8 cellular contexts compared by ENCODE assay signal in genomic region chr1:160284220-160284781, GRCh38. TPM values are rescaled to one million over a fixed set of nuclear protein-coding genes. Genes with fewer than 3 reads are reported as not detected.
DNase-seq lines count a peak whose midpoint lies in the region; ATAC-seq and TF ChIP-seq lines count a peak whose summit lies in the region.

No MANE protein-coding gene starts in this region.

- peak; percentile 13 for ATAC-seq in GM18867 (IDR thresholded peaks at IDR 0.05; ENCODE audit: unreplicated experiment)
- peak; percentile 10 for ATAC-seq in activated B cell treated with CpG ODN at 0.5 μM for 24 hours (ENCODE audit: low read depth)
- ATAC-seq in naive B cell (ENCODE audit: low read depth in 2 of 2), result peak; percentile 9 to 15

- peaks cover 24% of the 10 kb centered on the region for H3K4me1 Mint-ChIP-seq in activated B cell treated with CpG ODN at 0.5 μM for 24 hours
- H3K4me1 Mint-ChIP-seq in naive B cell, result peaks cover 21 to 29% (median 23%) of the 10 kb centered on the region in 3 donors

- H3K27ac Mint-ChIP-seq in activated B cell treated with CpG ODN at 0.5 μM for 24 hours (peak overlapping the region; percentile 87), naive B cell (peak overlapping the region in 5 of 6 donors; percentile 68 to 99 (median 92))

- DNase-seq in AG08396 (ENCODE audit: low spot score) (peak; percentile 64), activated B cell treated with CpG ODN at 0.5 μM for 24 hours (no peak), esophagus muscularis mucosa (ENCODE audit: extremely low spot score) (no peak), naive B cell (no peak), SHP77 treated with DMSO at 0.1 percent for 48 hours (lab: John Stamatoyannopoulos, UW) (no peak), NCI-H1930 (lab: John Stamatoyannopoulos, UW) (no peak)

- no peak for TF ChIP-seq POLR2A in esophagus muscularis mucosa (IDR thresholded peaks at IDR 0.05; ENCODE audit: low read depth)

- H3K27me3 Mint-ChIP-seq in activated B cell treated with CpG ODN at 0.5 μM for 24 hours (no peaks in the 10 kb centered on the region), naive B cell (no peaks in the 10 kb centered on the region)

- H3K36me3 Mint-ChIP-seq in activated B cell treated with CpG ODN at 0.5 μM for 24 hours (ENCODE audit: low read depth) (peaks cover 51% of the 10 kb centered on the region), naive B cell (peaks cover 8% of the 10 kb centered on the region in 2 donors)

- H3K4me1 ChIP-seq in HUES64 (ENCODE audit: insufficient read depth, low read length), result peaks cover 6% of the 10 kb centered on the region; the same call in 1 of the 2 replicates
- peaks cover 17 to 34% (median 24%) of the 10 kb centered on the region in 4 donors for H3K4me1 ChIP-seq in esophagus muscularis mucosa

- 12% methylated on average over 15 of the region's 15 CpGs for WGBS in HUES64
- 2% methylated on average over 15 of the region's 15 CpGs for WGBS in esophagus muscularis mucosa

- intact Hi-C loops in activated B cell treated with CpG ODN at 0.5 μM for 24 hours (cut with micrococcal nuclease) (no loop called here), esophagus muscularis mucosa (cut with DNase I) (no loop called here)

- CTCF ChIA-PET in activated B cell treated with CpG ODN at 0.5 μM for 24 hours (lab: Charles Lee), result interaction anchor here (1.5 to 1.9 kb wide), 3 partner anchors 32 to 181 kb away, joined by 4 to 8 read pairs (median 7); no protein-coding TSS in a partner anchor

- TF ChIP-seq EP300 in esophagus muscularis mucosa (IDR thresholded peaks at IDR 0.05), result no peak

- H3K9me3 ChIP-seq in HUES64 (ENCODE audit: insufficient read depth, low read depth, low read length) (no peaks in the 10 kb centered on the region), esophagus muscularis mucosa (no peaks in the 10 kb centered on the region)

- H3K36me3 ChIP-seq in HUES64 (ENCODE audit: insufficient read depth, low read length) (peaks cover 50% of the 10 kb centered on the region), esophagus muscularis mucosa (peaks cover 35 to 52% (median 42%) of the 10 kb centered on the region in 4 donors)

- H3K4me3 Mint-ChIP-seq in activated B cell treated with CpG ODN at 0.5 μM for 24 hours (peak overlapping the region; percentile 95), naive B cell (peak overlapping the region; percentile 95 to 100 (median 98))

- H3K9ac ChIP-seq in HUES64 (ENCODE audit: low read depth, low read length), result peak overlapping the region; percentile 82

- H3K9me3 Mint-ChIP-seq in activated B cell treated with CpG ODN at 0.5 μM for 24 hours (no peaks in the 10 kb centered on the region), naive B cell (no peaks in the 10 kb centered on the region)

- H3K4me3 ChIP-seq in HUES64 (ENCODE audit: low read length), result peak overlapping the region; percentile 88
- H3K4me3 ChIP-seq in esophagus muscularis mucosa, result peak overlapping the region; percentile 68 to 94 (median 76)

- no peak for TF ChIP-seq CTCF in activated B cell treated with CpG ODN at 0.5 μM for 24 hours (IDR thresholded peaks at IDR 0.05)
- TF ChIP-seq CTCF in esophagus muscularis mucosa (IDR thresholded peaks at IDR 0.05), result no peak

- POLR2A ChIA-PET in activated B cell treated with CpG ODN at 0.5 μM for 24 hours (lab: Charles Lee), result interaction anchor here (0.6 to 2.3 kb wide), 9 partner anchors 9 to 186 kb away, joined by 3 to 46 read pairs (median 6); partner anchors contain the start of genes DCAF8 and IGSF8

- H3K27ac ChIP-seq in HUES64 (ENCODE audit: low read depth, low read length) (peak overlapping the region; percentile 62), esophagus muscularis mucosa (replicated peaks in 1 of 4) (peak overlapping the region; percentile 73 to 87 (median 85))

- no peaks in the 10 kb centered on the region for H3K27me3 ChIP-seq in HUES64 (ENCODE audit: insufficient read depth, low read length)
- no peaks in the 10 kb centered on the region for H3K27me3 ChIP-seq in esophagus muscularis mucosa

RNA-seq across cellular contexts. Expression of gene PEX19, which starts 0.6 kb away (rescaled TPM):
- 48.1 TPM for polyA plus RNA-seq in HUES64 (2013, experiment 1 of 2)
- polyA plus RNA-seq in HUES64 (2013, experiment 2 of 2), result 50.5 TPM
- total RNA-seq in activated B cell treated with CpG ODN at 0.5 μM for 24 hours, result 43.7 and 50.3 TPM in 2 replicates
- 10 to 100 TPM; 43.6 to 54.2 (median 46.1) TPM for total RNA-seq in esophagus muscularis mucosa
- 100 to 1,000 TPM in 1 of 6 donors, 10 to 100 TPM in 5; 49.2 to 108 (median 57.9) TPM for polyA plus RNA-seq in naive B cell (ENCODE audit: low read depth in 6 of 6)

RNA-seq across cellular contexts. Expression of gene DCAF8, which starts 22.0 kb away (rescaled TPM):
- 54.5 TPM for polyA plus RNA-seq in HUES64 (2013, experiment 1 of 2)
- 58.1 TPM for polyA plus RNA-seq in HUES64 (2013, experiment 2 of 2)
- total RNA-seq in activated B cell treated with CpG ODN at 0.5 μM for 24 hours (155 and 172 TPM in 2 replicates), esophagus muscularis mucosa (100 to 1,000 TPM; 111 to 191 (median 172) TPM)
- 10 to 100 TPM; 39.1 to 61.5 (median 54.3) TPM for polyA plus RNA-seq in naive B cell (ENCODE audit: low read depth in 6 of 6)

RNA-seq across cellular contexts. Expression of gene COPA, which starts 58.7 kb away (rescaled TPM):
- 73.8 TPM for polyA plus RNA-seq in HUES64 (2013, experiment 1 of 2)
- 69.4 TPM for polyA plus RNA-seq in HUES64 (2013, experiment 2 of 2)
- total RNA-seq in activated B cell treated with CpG ODN at 0.5 μM for 24 hours (161 and 174 TPM in 2 replicates), esophagus muscularis mucosa (100 to 1,000 TPM; 108 to 125 (median 116) TPM)
- 100 to 1,000 TPM; 107 to 130 (median 119) TPM for polyA plus RNA-seq in naive B cell (ENCODE audit: low read depth in 6 of 6)

RNA-seq across cellular contexts. Expression of gene NCSTN, which starts 58.9 kb away (rescaled TPM):
- polyA plus RNA-seq in HUES64 (2013, experiment 1 of 2), result 53.9 TPM
- polyA plus RNA-seq in HUES64 (2013, experiment 2 of 2), result 51.9 TPM
- total RNA-seq in activated B cell treated with CpG ODN at 0.5 μM for 24 hours (108 and 118 TPM in 2 replicates), esophagus muscularis mucosa (10 to 100 TPM; 45.6 to 59.7 (median 52.1) TPM)
- polyA plus RNA-seq in naive B cell (ENCODE audit: low read depth in 6 of 6), result 100 to 1,000 TPM in 1 of 6 donors, 10 to 100 TPM in 5; 81.1 to 182 (median 89.3) TPM
